ENCODE assay signal across 8 cellular contexts in genomic region chr9:110578896-110579752, GRCh38. TPM values are rescaled to one million over a fixed set of nuclear protein-coding genes. Genes with fewer than 3 reads are reported as not detected.
DNase-seq lines count a peak whose midpoint lies in the region; ATAC-seq, FAIRE-seq and TF ChIP-seq lines count a peak whose summit lies in the region.

TSS of gene SVEP1 (minus strand) at chr9:110579741. CDS start at chr9:110579543, 198 bp downstream.

- H3K9ac ChIP-seq in HUES64 (ENCODE audit: low read depth, low read length) (peak within 1 kb of the TSS; percentile 33), iPS-20b (ENCODE audit: low read depth, low read length) (peak within 1 kb of the TSS; percentile 45; the same call in 1 of the 2 replicates)

- no peak for ATAC-seq in HG03135 (IDR thresholded peaks at IDR 0.05; ENCODE audit: unreplicated experiment)

- no TSS peak for BruUV-seq in A673 (replicated peaks; lab: Mats Ljungman, UMichigan)

- CTCF ChIA-PET in A673 (lab: Charles Lee) = no interaction called here
- CTCF ChIA-PET in activated CD4-positive, alpha-beta T cell treated with anti-CD3 and anti-CD28 coated beads, Interleukin-2, amount 10 ng/mL, durations not matched to agents 7 days and 5 days (lab: Charles Lee) = no interaction called here

- H3K27ac Mint-ChIP-seq in activated CD4-positive, alpha-beta T cell treated with anti-CD3 and anti-CD28 coated beads, Interleukin-2, amount 10 ng/mL, durations not matched to agents 7 days and 5 days = no peak within 1 kb of the TSS

- peaks cover 7% of the 10 kb centered on the region for H3K4me1 Mint-ChIP-seq in activated CD4-positive, alpha-beta T cell treated with anti-CD3 and anti-CD28 coated beads, Interleukin-2, amount 10 ng/mL, durations not matched to agents 7 days and 5 days

- H3K27ac ChIP-seq in A673 (ENCODE audit: low read depth, low read length, poor library complexity, severe bottlenecking) = no peak within 1 kb of the TSS
- H3K27ac ChIP-seq in HUES64 (ENCODE audit: low read depth, low read length) = no peak within 1 kb of the TSS
- H3K27ac ChIP-seq in iPS-20b (ENCODE audit: low read length) = no peak within 1 kb of the TSS

- H3K9me3 Mint-ChIP-seq in activated CD4-positive, alpha-beta T cell treated with anti-CD3 and anti-CD28 coated beads, Interleukin-2, amount 10 ng/mL, durations not matched to agents 7 days and 5 days = no peaks in the 10 kb centered on the region

- no peaks in the 10 kb centered on the region for H3K36me3 Mint-ChIP-seq in activated CD4-positive, alpha-beta T cell treated with anti-CD3 and anti-CD28 coated beads, Interleukin-2, amount 10 ng/mL, durations not matched to agents 7 days and 5 days (ENCODE audit: low read depth)

- H3K27me3 Mint-ChIP-seq in activated CD4-positive, alpha-beta T cell treated with anti-CD3 and anti-CD28 coated beads, Interleukin-2, amount 10 ng/mL, durations not matched to agents 7 days and 5 days = peaks cover 40% of the 10 kb centered on the region

- H3K9me3 ChIP-seq in A673 (ENCODE audit: low read depth, low read length, poor library complexity, severe bottlenecking) (no peaks in the 10 kb centered on the region), HUES64 (ENCODE audit: insufficient read depth, low read depth, low read length) (no peaks in the 10 kb centered on the region), iPS-20b (ENCODE audit: insufficient read depth, low read depth, low read length) (no peaks in the 10 kb centered on the region)

- H3K4me1 ChIP-seq in A673 (ENCODE audit: insufficient read depth, low read length, poor library complexity, severe bottlenecking) (peaks cover 3% of the 10 kb centered on the region), HUES64 (ENCODE audit: insufficient read depth, low read length) (peaks cover 25% of the 10 kb centered on the region), iPS-20b (ENCODE audit: insufficient read depth, low read length) (peaks cover 24% of the 10 kb centered on the region)

- intact Hi-C loops in A673 (cut with micrococcal nuclease; ENCODE audit: unreplicated experiment) = no loop called here

- peak; percentile 44 for DNase-seq in A673 (ENCODE audit: low spot score)
- DNase-seq in bronchial epithelial cell (ENCODE audit: low read depth) = peak; percentile 51
- no peak for DNase-seq in skeletal muscle cell (ENCODE audit: low read depth)
- no peak for DNase-seq in amniotic stem cell (lab: John Stamatoyannopoulos, UW)
- no peak for DNase-seq in activated CD4-positive, alpha-beta T cell treated with anti-CD3 and anti-CD28 coated beads, Interleukin-2, amount 10 ng/mL, durations not matched to agents 7 days and 5 days

- peaks cover 47% of the 10 kb centered on the region for H3K27me3 ChIP-seq in A673 (replicated peaks; ENCODE audit: insufficient read depth, low read depth, low read length, poor library complexity)
- peaks cover 56% of the 10 kb centered on the region for H3K27me3 ChIP-seq in HUES64 (ENCODE audit: insufficient read depth, low read length)
- peaks cover 8% of the 10 kb centered on the region for H3K27me3 ChIP-seq in bronchial epithelial cell (ENCODE audit: control insufficient read depth, insufficient read depth, low read length)
- H3K27me3 ChIP-seq in iPS-20b (ENCODE audit: insufficient read depth, low read length) = peaks cover 54% of the 10 kb centered on the region

- H3K36me3 ChIP-seq in A673 (ENCODE audit: insufficient read depth, low read length, poor library complexity, severe bottlenecking) (no peaks in the 10 kb centered on the region), HUES64 (ENCODE audit: insufficient read depth, low read length) (no peaks in the 10 kb centered on the region), bronchial epithelial cell (ENCODE audit: control insufficient read depth, insufficient read depth, low read length) (no peaks in the 10 kb centered on the region), iPS-20b (ENCODE audit: insufficient read depth, low read depth, low read length) (no peaks in the 10 kb centered on the region)

- WGBS in HUES64 = under 1% methylated on average over 99 of the region's 99 CpGs

- H3K4me3 ChIP-seq in A673 (ENCODE audit: low read depth, low read length, poor library complexity, severe bottlenecking) (peak within 1 kb of the TSS; percentile 50), HUES64 (ENCODE audit: low read length) (peak within 1 kb of the TSS; percentile 71), bronchial epithelial cell (ENCODE audit: low read depth, low read length) (peak within 1 kb of the TSS; percentile 44), iPS-20b (ENCODE audit: low read length) (peak within 1 kb of the TSS; percentile 71), skeletal muscle cell (ENCODE audit: low read depth, low read length) (peak within 1 kb of the TSS; percentile 71)

- POLR2A ChIA-PET in A673 (lab: Charles Lee; ENCODE audit: low non-redundant PET) = no interaction called here
- POLR2A ChIA-PET in activated CD4-positive, alpha-beta T cell treated with anti-CD3 and anti-CD28 coated beads, Interleukin-2, amount 10 ng/mL, durations not matched to agents 7 days and 5 days (lab: Charles Lee) = no interaction called here

- TF ChIP-seq CTCF in A673 (conservative IDR thresholded peaks at IDR 0.05; ENCODE audit: low read depth, low read length) = no peak
- no peak for TF ChIP-seq CTCF in bronchial epithelial cell (IDR thresholded peaks at IDR 0.05; ENCODE audit: insufficient read depth, low read length, severe bottlenecking)

- FAIRE-seq in bronchial epithelial cell (lab: Jason Lieb, UNC) = no peak

- H3K4me3 Mint-ChIP-seq in activated CD4-positive, alpha-beta T cell treated with anti-CD3 and anti-CD28 coated beads, Interleukin-2, amount 10 ng/mL, durations not matched to agents 7 days and 5 days = no peak within 1 kb of the TSS

RNA-seq across cellular contexts. Expression of gene SVEP1, which starts in this region (rescaled TPM):
- 0.45 and 0.46 TPM in 2 replicates for total RNA-seq in A673 (2021)
- 0.30 TPM for polyA plus RNA-seq in HUES64 (2013, experiment 1 of 2)
- 0.38 TPM for polyA plus RNA-seq in HUES64 (2013, experiment 2 of 2)
- 0.26 and 1.3 TPM in 2 replicates for total RNA-seq in bronchial epithelial cell
- total RNA-seq in activated CD4-positive, alpha-beta T cell treated with anti-CD3 and anti-CD28 coated beads, Interleukin-2, amount 10 ng/mL, durations not matched to agents 7 days and 5 days = not detected

Comparison
In these comparisons a context has a peak if more than half of its experiments do, and no peak if none do; other contexts are left out.
1. Peak in DNase-seq and H3K4me3 ChIP-seq in A673; RNA of the gene not detected or under 1 TPM.